Comparison of ENCODE assay signal across 1 cellular context in the genomic region with DNA sequence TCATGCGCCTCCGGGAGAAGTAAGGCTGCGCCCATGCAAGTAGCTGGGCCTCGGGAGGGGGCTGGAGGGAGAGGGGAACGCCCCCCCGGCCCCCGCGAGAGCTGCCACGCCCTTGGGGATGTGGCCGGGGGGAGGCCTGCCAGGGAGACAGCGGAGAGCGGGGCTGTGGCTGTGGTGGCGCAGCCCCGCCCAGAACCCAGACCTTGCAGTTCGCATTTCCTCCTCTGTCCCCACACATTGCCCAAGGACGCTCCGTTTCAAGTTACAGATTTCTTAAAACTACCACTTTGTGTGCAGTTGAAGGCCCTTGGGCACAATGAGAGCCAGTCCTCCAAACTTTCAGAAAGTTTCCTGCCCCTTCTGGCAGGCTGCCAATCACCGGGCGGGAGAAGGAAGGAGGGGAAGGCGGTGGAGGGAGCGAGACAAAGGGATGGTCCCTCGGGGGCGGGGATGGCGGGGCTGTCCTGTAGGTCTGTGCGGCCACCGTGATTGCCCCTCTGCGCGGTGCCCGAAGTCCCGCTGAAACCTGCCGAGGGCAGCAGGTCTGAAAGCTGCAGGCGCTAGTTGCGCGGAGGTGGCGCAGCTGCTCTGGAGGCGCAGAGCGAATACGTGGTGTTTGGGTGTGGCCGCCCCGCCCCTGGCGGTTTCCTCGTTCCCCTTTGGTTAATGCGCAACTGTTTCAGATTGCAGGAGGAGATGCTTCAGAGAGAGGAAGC.
A peak's percentile ranks its signal among the peaks of the same experiment; 100 is the strongest.
TF ChIP-seq lines count a peak whose summit lies in the region.

No MANE protein-coding gene starts in this region.

TF ChIP-seq in K562, 482 proteins besides CTCF, POLR2A, EP300 and RAD21 (continued from another document and continues in another):
- TF ChIP-seq, protein P1, sequence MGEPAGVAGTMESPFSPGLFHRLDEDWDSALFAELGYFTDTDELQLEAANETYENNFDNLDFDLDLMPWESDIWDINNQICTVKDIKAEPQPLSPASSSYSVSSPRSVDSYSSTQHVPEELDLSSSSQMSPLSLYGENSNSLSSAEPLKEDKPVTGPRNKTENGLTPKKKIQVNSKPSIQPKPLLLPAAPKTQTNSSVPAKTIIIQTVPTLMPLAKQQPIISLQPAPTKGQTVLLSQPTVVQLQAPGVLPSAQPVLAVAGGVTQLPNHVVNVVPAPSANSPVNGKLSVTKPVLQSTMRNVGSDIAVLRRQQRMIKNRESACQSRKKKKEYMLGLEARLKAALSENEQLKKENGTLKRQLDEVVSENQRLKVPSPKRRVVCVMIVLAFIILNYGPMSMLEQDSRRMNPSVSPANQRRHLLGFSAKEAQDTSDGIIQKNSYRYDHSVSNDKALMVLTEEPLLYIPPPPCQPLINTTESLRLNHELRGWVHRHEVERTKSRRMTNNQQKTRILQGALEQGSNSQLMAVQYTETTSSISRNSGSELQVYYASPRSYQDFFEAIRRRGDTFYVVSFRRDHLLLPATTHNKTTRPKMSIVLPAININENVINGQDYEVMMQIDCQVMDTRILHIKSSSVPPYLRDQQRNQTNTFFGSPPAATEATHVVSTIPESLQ (CRISPR knock-in tag; IDR thresholded peaks at IDR 0.05) = 0 out of 2 replicates have a peak, but pooled peaks have one; percentile 57
- TF ChIP-seq, protein P2, sequence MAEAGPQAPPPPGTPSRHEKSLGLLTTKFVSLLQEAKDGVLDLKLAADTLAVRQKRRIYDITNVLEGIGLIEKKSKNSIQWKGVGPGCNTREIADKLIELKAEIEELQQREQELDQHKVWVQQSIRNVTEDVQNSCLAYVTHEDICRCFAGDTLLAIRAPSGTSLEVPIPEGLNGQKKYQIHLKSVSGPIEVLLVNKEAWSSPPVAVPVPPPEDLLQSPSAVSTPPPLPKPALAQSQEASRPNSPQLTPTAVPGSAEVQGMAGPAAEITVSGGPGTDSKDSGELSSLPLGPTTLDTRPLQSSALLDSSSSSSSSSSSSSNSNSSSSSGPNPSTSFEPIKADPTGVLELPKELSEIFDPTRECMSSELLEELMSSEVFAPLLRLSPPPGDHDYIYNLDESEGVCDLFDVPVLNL (CRISPR knock-in tag; IDR thresholded peaks at IDR 0.05; ENCODE audit: low read depth) = no peak
- no peak for TF ChIP-seq ZNF57 (CRISPR knock-in tag; IDR thresholded peaks at IDR 0.05)
- no peak for TF ChIP-seq HMG20A (CRISPR knock-in tag; conservative IDR thresholded peaks at IDR 0.05)
- peak; percentile 40; the same call in 1 of the 2 replicates for TF ChIP-seq PHF21A (IDR thresholded peaks at IDR 0.05; ENCODE audit: borderline replicate concordance, low read depth)
- TF ChIP-seq POLR3A (IDR thresholded peaks at IDR 0.05; ENCODE audit: borderline replicate concordance, extremely low read depth, insufficient read depth, insufficient read length) = no peak
- TF ChIP-seq, protein P3, sequence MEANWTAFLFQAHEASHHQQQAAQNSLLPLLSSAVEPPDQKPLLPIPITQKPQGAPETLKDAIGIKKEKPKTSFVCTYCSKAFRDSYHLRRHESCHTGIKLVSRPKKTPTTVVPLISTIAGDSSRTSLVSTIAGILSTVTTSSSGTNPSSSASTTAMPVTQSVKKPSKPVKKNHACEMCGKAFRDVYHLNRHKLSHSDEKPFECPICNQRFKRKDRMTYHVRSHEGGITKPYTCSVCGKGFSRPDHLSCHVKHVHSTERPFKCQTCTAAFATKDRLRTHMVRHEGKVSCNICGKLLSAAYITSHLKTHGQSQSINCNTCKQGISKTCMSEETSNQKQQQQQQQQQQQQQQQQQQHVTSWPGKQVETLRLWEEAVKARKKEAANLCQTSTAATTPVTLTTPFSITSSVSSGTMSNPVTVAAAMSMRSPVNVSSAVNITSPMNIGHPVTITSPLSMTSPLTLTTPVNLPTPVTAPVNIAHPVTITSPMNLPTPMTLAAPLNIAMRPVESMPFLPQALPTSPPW (CRISPR knock-in tag; IDR thresholded peaks at IDR 0.05) = peak; percentile 89
- TF ChIP-seq, protein P4, sequence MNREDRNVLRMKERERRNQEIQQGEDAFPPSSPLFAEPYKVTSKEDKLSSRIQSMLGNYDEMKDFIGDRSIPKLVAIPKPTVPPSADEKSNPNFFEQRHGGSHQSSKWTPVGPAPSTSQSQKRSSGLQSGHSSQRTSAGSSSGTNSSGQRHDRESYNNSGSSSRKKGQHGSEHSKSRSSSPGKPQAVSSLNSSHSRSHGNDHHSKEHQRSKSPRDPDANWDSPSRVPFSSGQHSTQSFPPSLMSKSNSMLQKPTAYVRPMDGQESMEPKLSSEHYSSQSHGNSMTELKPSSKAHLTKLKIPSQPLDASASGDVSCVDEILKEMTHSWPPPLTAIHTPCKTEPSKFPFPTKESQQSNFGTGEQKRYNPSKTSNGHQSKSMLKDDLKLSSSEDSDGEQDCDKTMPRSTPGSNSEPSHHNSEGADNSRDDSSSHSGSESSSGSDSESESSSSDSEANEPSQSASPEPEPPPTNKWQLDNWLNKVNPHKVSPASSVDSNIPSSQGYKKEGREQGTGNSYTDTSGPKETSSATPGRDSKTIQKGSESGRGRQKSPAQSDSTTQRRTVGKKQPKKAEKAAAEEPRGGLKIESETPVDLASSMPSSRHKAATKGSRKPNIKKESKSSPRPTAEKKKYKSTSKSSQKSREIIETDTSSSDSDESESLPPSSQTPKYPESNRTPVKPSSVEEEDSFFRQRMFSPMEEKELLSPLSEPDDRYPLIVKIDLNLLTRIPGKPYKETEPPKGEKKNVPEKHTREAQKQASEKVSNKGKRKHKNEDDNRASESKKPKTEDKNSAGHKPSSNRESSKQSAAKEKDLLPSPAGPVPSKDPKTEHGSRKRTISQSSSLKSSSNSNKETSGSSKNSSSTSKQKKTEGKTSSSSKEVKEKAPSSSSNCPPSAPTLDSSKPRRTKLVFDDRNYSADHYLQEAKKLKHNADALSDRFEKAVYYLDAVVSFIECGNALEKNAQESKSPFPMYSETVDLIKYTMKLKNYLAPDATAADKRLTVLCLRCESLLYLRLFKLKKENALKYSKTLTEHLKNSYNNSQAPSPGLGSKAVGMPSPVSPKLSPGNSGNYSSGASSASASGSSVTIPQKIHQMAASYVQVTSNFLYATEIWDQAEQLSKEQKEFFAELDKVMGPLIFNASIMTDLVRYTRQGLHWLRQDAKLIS (CRISPR knock-in tag; IDR thresholded peaks at IDR 0.05) = peak; percentile 65
- TF ChIP-seq ZNF589 (CRISPR knock-in tag; IDR thresholded peaks at IDR 0.05; ENCODE audit: low read depth) = no peak
- TF ChIP-seq, protein P5, sequence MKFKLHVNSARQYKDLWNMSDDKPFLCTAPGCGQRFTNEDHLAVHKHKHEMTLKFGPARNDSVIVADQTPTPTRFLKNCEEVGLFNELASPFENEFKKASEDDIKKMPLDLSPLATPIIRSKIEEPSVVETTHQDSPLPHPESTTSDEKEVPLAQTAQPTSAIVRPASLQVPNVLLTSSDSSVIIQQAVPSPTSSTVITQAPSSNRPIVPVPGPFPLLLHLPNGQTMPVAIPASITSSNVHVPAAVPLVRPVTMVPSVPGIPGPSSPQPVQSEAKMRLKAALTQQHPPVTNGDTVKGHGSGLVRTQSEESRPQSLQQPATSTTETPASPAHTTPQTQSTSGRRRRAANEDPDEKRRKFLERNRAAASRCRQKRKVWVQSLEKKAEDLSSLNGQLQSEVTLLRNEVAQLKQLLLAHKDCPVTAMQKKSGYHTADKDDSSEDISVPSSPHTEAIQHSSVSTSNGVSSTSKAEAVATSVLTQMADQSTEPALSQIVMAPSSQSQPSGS (CRISPR knock-in tag; IDR thresholded peaks at IDR 0.05) = no peak
- TF ChIP-seq ZNF586 (CRISPR knock-in tag; conservative IDR thresholded peaks at IDR 0.05) = no peak
- TF ChIP-seq XRCC5 (IDR thresholded peaks at IDR 0.05; ENCODE audit: low read depth, low read length) = no peak
- TF ChIP-seq, protein P6, sequence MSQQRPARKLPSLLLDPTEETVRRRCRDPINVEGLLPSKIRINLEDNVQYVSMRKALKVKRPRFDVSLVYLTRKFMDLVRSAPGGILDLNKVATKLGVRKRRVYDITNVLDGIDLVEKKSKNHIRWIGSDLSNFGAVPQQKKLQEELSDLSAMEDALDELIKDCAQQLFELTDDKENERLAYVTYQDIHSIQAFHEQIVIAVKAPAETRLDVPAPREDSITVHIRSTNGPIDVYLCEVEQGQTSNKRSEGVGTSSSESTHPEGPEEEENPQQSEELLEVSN (IDR thresholded peaks at IDR 0.05; ENCODE audit: borderline replicate concordance in 1 of 2, extremely low read depth in 1 of 2, insufficient read depth in 1 of 2, insufficient read length in 1 of 2, low read depth in 1 of 2, low read length in 1 of 2, poor library complexity in 1 of 2, severe bottlenecking in 1 of 2) = peak; percentile 27 to 31
- peak; percentile 98 for TF ChIP-seq ZNF24 (IDR thresholded peaks at IDR 0.05)
- TF ChIP-seq SRSF3 (IDR thresholded peaks at IDR 0.05; ENCODE audit: insufficient read depth, low read length) = no peak
- TF ChIP-seq ZNF445 (CRISPR knock-in tag; IDR thresholded peaks at IDR 0.05; ENCODE audit: low read depth) = peak; percentile 21; the same call in 1 of the 2 replicates
- TF ChIP-seq ATF7 (IDR thresholded peaks at IDR 0.05) = peak; percentile 45; the same call in 1 of the 2 replicates
- peak; percentile 67 for TF ChIP-seq SIN3B (IDR thresholded peaks at IDR 0.05; ENCODE audit: low read depth)
- TF ChIP-seq, protein P7, sequence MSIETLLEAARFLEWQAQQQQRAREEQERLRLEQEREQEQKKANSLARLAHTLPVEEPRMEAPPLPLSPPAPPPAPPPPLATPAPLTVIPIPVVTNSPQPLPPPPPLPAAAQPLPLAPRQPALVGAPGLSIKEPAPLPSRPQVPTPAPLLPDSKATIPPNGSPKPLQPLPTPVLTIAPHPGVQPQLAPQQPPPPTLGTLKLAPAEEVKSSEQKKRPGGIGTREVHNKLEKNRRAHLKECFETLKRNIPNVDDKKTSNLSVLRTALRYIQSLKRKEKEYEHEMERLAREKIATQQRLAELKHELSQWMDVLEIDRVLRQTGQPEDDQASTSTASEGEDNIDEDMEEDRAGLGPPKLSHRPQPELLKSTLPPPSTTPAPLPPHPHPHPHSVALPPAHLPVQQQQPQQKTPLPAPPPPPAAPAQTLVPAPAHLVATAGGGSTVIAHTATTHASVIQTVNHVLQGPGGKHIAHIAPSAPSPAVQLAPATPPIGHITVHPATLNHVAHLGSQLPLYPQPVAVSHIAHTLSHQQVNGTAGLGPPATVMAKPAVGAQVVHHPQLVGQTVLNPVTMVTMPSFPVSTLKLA (conservative IDR thresholded peaks at IDR 0.05) = peak in 1 of 2 experiments; percentile 75
- no peak for TF ChIP-seq RBM17 (IDR thresholded peaks at IDR 0.05; ENCODE audit: borderline replicate concordance, low read depth, low read length)
- no peak for TF ChIP-seq THRAP3 (IDR thresholded peaks at IDR 0.05; ENCODE audit: borderline replicate concordance)
- TF ChIP-seq, protein P8, sequence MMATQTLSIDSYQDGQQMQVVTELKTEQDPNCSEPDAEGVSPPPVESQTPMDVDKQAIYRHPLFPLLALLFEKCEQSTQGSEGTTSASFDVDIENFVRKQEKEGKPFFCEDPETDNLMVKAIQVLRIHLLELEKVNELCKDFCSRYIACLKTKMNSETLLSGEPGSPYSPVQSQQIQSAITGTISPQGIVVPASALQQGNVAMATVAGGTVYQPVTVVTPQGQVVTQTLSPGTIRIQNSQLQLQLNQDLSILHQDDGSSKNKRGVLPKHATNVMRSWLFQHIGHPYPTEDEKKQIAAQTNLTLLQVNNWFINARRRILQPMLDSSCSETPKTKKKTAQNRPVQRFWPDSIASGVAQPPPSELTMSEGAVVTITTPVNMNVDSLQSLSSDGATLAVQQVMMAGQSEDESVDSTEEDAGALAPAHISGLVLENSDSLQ (IDR thresholded peaks at IDR 0.05) = peak; percentile 76
- TF ChIP-seq BACH1 (tag; IDR thresholded peaks at IDR 0.05) = no peak
- TF ChIP-seq SMARCB1 (IDR thresholded peaks at IDR 0.05; ENCODE audit: insufficient read length, low read depth) = no peak
- no peak for TF ChIP-seq TCFL5 (CRISPR knock-in tag; conservative IDR thresholded peaks at IDR 0.05)
- no peak for TF ChIP-seq ZNF253 (CRISPR knock-in tag; conservative IDR thresholded peaks at IDR 0.05)
- no peak for TF ChIP-seq DDX20 (tag; IDR thresholded peaks at IDR 0.05; ENCODE audit: low read depth)
- no peak; the same call in 1 of the 2 replicates for TF ChIP-seq BRD4 (IDR thresholded peaks at IDR 0.05)
- TF ChIP-seq, protein P9, sequence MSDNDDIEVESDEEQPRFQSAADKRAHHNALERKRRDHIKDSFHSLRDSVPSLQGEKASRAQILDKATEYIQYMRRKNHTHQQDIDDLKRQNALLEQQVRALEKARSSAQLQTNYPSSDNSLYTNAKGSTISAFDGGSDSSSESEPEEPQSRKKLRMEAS (CRISPR knock-in tag; IDR thresholded peaks at IDR 0.05) = no peak
- TF ChIP-seq, protein P10, sequence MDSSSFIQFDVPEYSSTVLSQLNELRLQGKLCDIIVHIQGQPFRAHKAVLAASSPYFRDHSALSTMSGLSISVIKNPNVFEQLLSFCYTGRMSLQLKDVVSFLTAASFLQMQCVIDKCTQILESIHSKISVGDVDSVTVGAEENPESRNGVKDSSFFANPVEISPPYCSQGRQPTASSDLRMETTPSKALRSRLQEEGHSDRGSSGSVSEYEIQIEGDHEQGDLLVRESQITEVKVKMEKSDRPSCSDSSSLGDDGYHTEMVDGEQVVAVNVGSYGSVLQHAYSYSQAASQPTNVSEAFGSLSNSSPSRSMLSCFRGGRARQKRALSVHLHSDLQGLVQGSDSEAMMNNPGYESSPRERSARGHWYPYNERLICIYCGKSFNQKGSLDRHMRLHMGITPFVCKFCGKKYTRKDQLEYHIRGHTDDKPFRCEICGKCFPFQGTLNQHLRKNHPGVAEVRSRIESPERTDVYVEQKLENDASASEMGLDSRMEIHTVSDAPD (CRISPR knock-in tag; IDR thresholded peaks at IDR 0.05) = no peak
- TF ChIP-seq KLF1 (tag; IDR thresholded peaks at IDR 0.05) = peak; percentile 93; the same call in 1 of the 2 replicates
- TF ChIP-seq HLTF (IDR thresholded peaks at IDR 0.05) = no peak
- TF ChIP-seq ZC3H4 (CRISPR knock-in tag; IDR thresholded peaks at IDR 0.05; ENCODE audit: borderline replicate concordance) = peak; percentile 90; the same call in 1 of the 2 replicates
- no peak for TF ChIP-seq MAFG (tag; conservative IDR thresholded peaks at IDR 0.05)
- peak; percentile 99 for TF ChIP-seq PTBP1 (IDR thresholded peaks at IDR 0.05; ENCODE audit: low read depth, low read length)
- TF ChIP-seq MYNN (IDR thresholded peaks at IDR 0.05) = no peak
- TF ChIP-seq MYNN (CRISPR knock-in tag; IDR thresholded peaks at IDR 0.05) = no peak
- TF ChIP-seq NFIC (IDR thresholded peaks at IDR 0.05) = peak; percentile 100
- TF ChIP-seq ELF4 (CRISPR knock-in tag; IDR thresholded peaks at IDR 0.05) = no peak
- TF ChIP-seq, protein P11, sequence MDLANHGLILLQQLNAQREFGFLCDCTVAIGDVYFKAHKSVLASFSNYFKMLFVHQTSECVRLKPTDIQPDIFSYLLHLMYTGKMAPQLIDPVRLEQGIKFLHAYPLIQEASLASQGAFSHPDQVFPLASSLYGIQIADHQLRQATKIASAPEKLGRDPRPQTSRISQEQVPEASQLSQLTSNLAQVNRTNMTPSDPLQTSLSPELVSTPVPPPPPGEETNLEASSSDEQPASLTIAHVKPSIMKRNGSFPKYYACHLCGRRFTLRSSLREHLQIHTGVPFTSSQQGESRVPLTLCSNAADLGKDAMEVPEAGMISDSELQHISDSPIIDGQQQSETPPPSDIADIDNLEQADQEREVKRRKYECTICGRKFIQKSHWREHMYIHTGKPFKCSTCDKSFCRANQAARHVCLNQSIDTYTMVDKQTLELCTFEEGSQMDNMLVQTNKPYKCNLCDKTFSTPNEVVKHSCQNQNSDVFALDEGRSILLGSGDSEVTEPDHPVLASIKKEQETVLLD (IDR thresholded peaks at IDR 0.05) = no peak
- TF ChIP-seq, protein P12, sequence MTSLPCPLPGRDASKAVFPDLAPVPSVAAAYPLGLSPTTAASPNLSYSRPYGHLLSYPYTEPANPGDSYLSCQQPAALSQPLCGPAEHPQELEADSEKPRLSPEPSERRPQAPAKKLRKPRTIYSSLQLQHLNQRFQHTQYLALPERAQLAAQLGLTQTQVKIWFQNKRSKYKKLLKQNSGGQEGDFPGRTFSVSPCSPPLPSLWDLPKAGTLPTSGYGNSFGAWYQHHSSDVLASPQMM (CRISPR knock-in tag; IDR thresholded peaks at IDR 0.05) = no peak
- TF ChIP-seq FOXJ2 (tag; IDR thresholded peaks at IDR 0.05) = no peak
- TF ChIP-seq HMGN3 (IDR thresholded peaks at IDR 0.05; ENCODE audit: borderline replicate concordance, extremely low read depth, insufficient read length, low read depth, low read length) = peak; percentile 45
- TF ChIP-seq ZNF431 (CRISPR knock-in tag; IDR thresholded peaks at IDR 0.05) = 0 out of 2 replicates have a peak, but pooled peaks have one; percentile 18
